8 cellular contexts compared by ENCODE assay signal in the genomic region with DNA sequence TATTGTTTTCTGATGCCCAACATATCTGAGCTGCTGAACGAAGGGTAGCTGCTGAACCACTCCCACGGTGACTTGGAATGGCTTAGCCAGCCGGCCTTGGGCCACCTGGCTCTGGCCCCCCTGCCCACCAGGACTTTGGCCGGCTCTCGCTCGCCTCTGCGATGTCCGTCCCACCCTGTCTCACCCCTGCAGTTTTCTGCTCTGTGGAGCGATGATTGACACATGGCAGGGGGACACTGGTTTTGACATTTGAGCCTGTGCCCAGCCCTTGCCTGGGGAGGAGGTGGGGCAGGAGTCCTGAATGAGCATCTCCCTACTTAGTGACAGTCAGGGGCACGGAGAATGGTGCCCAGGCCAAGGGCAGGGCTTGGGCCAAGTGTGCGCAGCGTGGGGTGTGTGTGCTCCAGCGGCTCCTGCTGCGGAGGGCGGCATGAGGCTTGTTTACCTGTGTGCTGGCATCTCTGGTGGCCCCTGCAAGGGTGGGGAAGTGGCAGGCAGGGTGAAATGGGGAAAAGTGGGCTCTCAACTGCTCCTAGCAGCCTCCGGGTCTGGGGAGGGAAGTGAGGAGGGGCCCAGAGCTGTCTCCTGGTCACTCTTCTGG. TPM values are rescaled to one million over a fixed set of nuclear protein-coding genes. Genes with fewer than 3 reads are reported as not detected.
A peak's percentile ranks its signal among the peaks of the same experiment; 100 is the strongest.
DNase-seq lines count a peak whose midpoint lies in the region; ATAC-seq, FAIRE-seq and TF ChIP-seq lines count a peak whose summit lies in the region.

No MANE protein-coding gene starts in this region.

- FAIRE-seq in H1 (lab: Jason Lieb, UNC) (no peak), frontal cortex (lab: Jason Lieb, UNC) (no peak)

- DNase-seq in AG10803 (ENCODE audit: low read depth), result no peak
- DNase-seq in NT2/D1 (ENCODE audit: low read depth, low spot score), result no peak
- no peak for DNase-seq in H1 (ENCODE audit: low read depth in 1 of 2, low spot score in 2 of 2)
- DNase-seq in neural crest cell (ENCODE audit: low read depth, low spot score), result no peak
- no peak for DNase-seq in frontal cortex (ENCODE audit: low spot score in 2 of 2)
- no peak for DNase-seq in kidney glomerular epithelial cell (lab: John Stamatoyannopoulos, UW)

- peak overlapping the region; percentile 73 for H3K9ac ChIP-seq in NT2/D1 (ENCODE audit: insufficient read length, low read depth)
- H3K9ac ChIP-seq in H1 (replicated peaks in 1 of 4; ENCODE audit: extremely low read depth in 1 of 4, low read depth in 3 of 4, low read length in 3 of 4), result peak overlapping the region in 2 of 4 experiments; percentile 8 to 20; a peak in 1 of 7 replicates

- no peak for TF ChIP-seq EP300 in H1 (IDR thresholded peaks at IDR 0.05; ENCODE audit: borderline replicate concordance in 1 of 2, low read depth in 2 of 2, low read length in 2 of 2)

- peaks cover 37% of the 10 kb centered on the region for H3K4me1 Mint-ChIP-seq in neural crest cell

- H3K23ac ChIP-seq in H1 (ENCODE audit: insufficient read length), result no peak overlapping the region

- H3K23me2 ChIP-seq in H1 (ENCODE audit: low read depth, low read length), result peaks cover 7% of the 10 kb centered on the region; the same call in 1 of the 2 replicates

- no peak overlapping the region for H3K14ac ChIP-seq in H1 (ENCODE audit: insufficient read length)

- H3K56ac ChIP-seq in H1 (replicated peaks; ENCODE audit: insufficient read length, low read depth, low read length), result no peak overlapping the region

- H3K18ac ChIP-seq in H1 (ENCODE audit: extremely low read depth, low read length), result no peak overlapping the region

- TF ChIP-seq RAD21 in H1 (IDR thresholded peaks at IDR 0.05 in 1 of 2, conservative IDR thresholded peaks at IDR 0.05 in 1 of 2; ENCODE audit: low read depth in 2 of 2, low read length in 2 of 2), result no peak

- no peaks in the 10 kb centered on the region for H3K36me3 Mint-ChIP-seq in neural crest cell (ENCODE audit: low read depth)

- peak overlapping the region; percentile 84 for H3K27ac Mint-ChIP-seq in neural crest cell (ENCODE audit: unreplicated experiment)

- no peaks in the 10 kb centered on the region for H3K79me2 ChIP-seq in H1 (ENCODE audit: control insufficient read depth in 1 of 2, insufficient read depth in 2 of 2, low read length in 2 of 2)

- no peak for TF ChIP-seq CTCF in AG10803 (conservative IDR thresholded peaks at IDR 0.05; ENCODE audit: low read length)
- no peak for TF ChIP-seq CTCF in H1 (IDR thresholded peaks at IDR 0.05; ENCODE audit: control extremely low read depth in 1 of 3, insufficient read depth in 1 of 3, low read depth in 1 of 3, low read length in 3 of 3)
- TF ChIP-seq CTCF in neural crest cell (conservative IDR thresholded peaks at IDR 0.05), result no peak

- no peak overlapping the region for H4K5ac ChIP-seq in H1 (ENCODE audit: insufficient read length, low read depth, low read length)

- H2BK20ac ChIP-seq in H1 (ENCODE audit: low read length), result 0 out of 2 replicates have a peak overlapping the region, but pooled peaks have one; percentile 72

- peak overlapping the region; percentile 25 for H2BK15ac ChIP-seq in H1 (ENCODE audit: low read length)

- H3K27me3 ChIP-seq in NT2/D1 (ENCODE audit: insufficient read depth, insufficient read length) (peaks cover 7% of the 10 kb centered on the region), H1 (replicated peaks in 1 of 4; ENCODE audit: control insufficient read depth in 3 of 4, extremely low read depth in 1 of 4, insufficient read depth in 3 of 4, low read length in 3 of 4) (peaks cover 0 to 25% (median 6%) of the 10 kb centered on the region in 4 experiments; a peak in 4 of 7 replicates)

- TF ChIP-seq POLR2A in H1 (IDR thresholded peaks at IDR 0.05; ENCODE audit: control extremely low read depth in 1 of 2, low read depth in 2 of 2, low read length in 2 of 2), result no peak

- no peak overlapping the region for H4K8ac ChIP-seq in H1 (ENCODE audit: extremely low read depth, insufficient read depth, low read length)

- no peaks in the 10 kb centered on the region for H3K79me1 ChIP-seq in H1 (ENCODE audit: low read depth, low read length)

- peak overlapping the region; percentile 71 for H3K4me3 Mint-ChIP-seq in neural crest cell

- H3K9me3 Mint-ChIP-seq in neural crest cell, result peaks cover 3% of the 10 kb centered on the region

- peak overlapping the region; percentile 22 for H4K91ac ChIP-seq in H1 (replicated peaks; ENCODE audit: insufficient read length, low read length)

- no peak overlapping the region for H3K27ac ChIP-seq in H1 (ENCODE audit: low read depth, low read length)

- peak overlapping the region; percentile 38 for H2BK120ac ChIP-seq in H1 (replicated peaks; ENCODE audit: low read depth, low read length)

- H3K9me3 ChIP-seq in NT2/D1 (ENCODE audit: insufficient read depth, low read length) (no peaks in the 10 kb centered on the region; the same call in 1 of the 2 replicates), H1 (ENCODE audit: insufficient read depth in 2 of 2, low read depth in 1 of 2, low read length in 1 of 2) (no peaks in the 10 kb centered on the region)

- WGBS in H1 (ENCODE audit: extremely low coverage in 1 of 2, insufficient coverage in 1 of 2, insufficient read length in 1 of 2, insufficient replicate concordance in 2 of 2, low coverage in 1 of 2, low lambda C conversion rate in 2 of 2, missing lambda C conversion rate in 1 of 2), 2 experiments, result 83% methylated on average over 12 of the region's 16 CpGs; no CpG with 5 or more reads in 1 of the 2 experiments

- H2AK5ac ChIP-seq in H1 (ENCODE audit: low read depth, low read length), result no peak overlapping the region

- H2AFZ ChIP-seq in H1 (ENCODE audit: low read length), result peak overlapping the region; percentile 76; the same call in 1 of the 2 replicates

- H3K4me3 ChIP-seq in AG10803 (ENCODE audit: low read length) (peak overlapping the region; percentile 65), NT2/D1 (ENCODE audit: insufficient read length, low read depth) (peak overlapping the region; percentile 41), H1 (ENCODE audit: extremely low read depth in 1 of 4, insufficient read depth in 2 of 4, low read depth in 3 of 4, low read length in 4 of 4) (peak overlapping the region in 3 of 4 experiments; percentile 40 to 94 (median 43); a peak in 7 of 8 replicates)

- ATAC-seq in GM21619 (IDR thresholded peaks at IDR 0.05; ENCODE audit: unreplicated experiment) (no peak), GM21717 (IDR thresholded peaks at IDR 0.05; ENCODE audit: unreplicated experiment) (no peak)

- no peaks in the 10 kb centered on the region for H3K36me3 ChIP-seq in NT2/D1 (ENCODE audit: insufficient read depth, insufficient read length, low read length)
- H3K36me3 ChIP-seq in H1 (ENCODE audit: control insufficient read depth in 2 of 4, insufficient read depth in 4 of 4, low read length in 3 of 4), result no peaks in the 10 kb centered on the region

- POLR2A ChIA-PET in H1 (lab: Charles Lee; ENCODE audit: partially characterized antibody), result interaction anchor here (4.9 kb wide), 1 partner anchor 28 kb away, joined by 20 read pairs; a partner anchor contains a TSS

- H2BK12ac ChIP-seq in H1 (ENCODE audit: low read depth, low read length), result peak overlapping the region; percentile 92; the same call in 1 of the 2 replicates

- peak overlapping the region; percentile 13; the same call in 1 of the 2 replicates for H2BK5ac ChIP-seq in H1 (ENCODE audit: low read depth, low read length)

- peak overlapping the region; percentile 80 to 89 for H3K4me2 ChIP-seq in H1 (ENCODE audit: insufficient read depth in 1 of 2, low read depth in 2 of 2, low read length in 2 of 2)

- CTCF ChIA-PET in H1 (lab: Charles Lee; ENCODE audit: partially characterized antibody), result interaction anchor here (0.8 to 6.2 kb wide), 6 partner anchors 9 to 370 kb away, joined by 3 to 68 read pairs (median 4); a partner anchor contains a TSS

- H3K27me3 Mint-ChIP-seq in neural crest cell (ENCODE audit: low read depth), result no peaks in the 10 kb centered on the region

- H3K4me1 ChIP-seq in NT2/D1 (ENCODE audit: insufficient read depth, insufficient read length) (peaks cover 36% of the 10 kb centered on the region), H1 (replicated peaks in 1 of 4; ENCODE audit: control insufficient read depth in 3 of 4, insufficient read depth in 4 of 4, low read length in 3 of 4) (peaks cover 0 to 19% (median 14%) of the 10 kb centered on the region in 4 experiments; a peak in 5 of 7 replicates)

- peak overlapping the region; percentile 98 for H3K4ac ChIP-seq in H1 (replicated peaks; ENCODE audit: insufficient read length, low read depth, low read length)

- H4K20me1 ChIP-seq in H1 (replicated peaks in 1 of 2; ENCODE audit: control insufficient read depth in 1 of 2, insufficient read depth in 2 of 2, low read length in 2 of 2), result no peaks in the 10 kb centered on the region

TF ChIP-seq in H1, 55 proteins besides CTCF, POLR2A, EP300 and RAD21 (continues in another document):
- no peak for TF ChIP-seq GABPA (IDR thresholded peaks at IDR 0.05; ENCODE audit: borderline replicate concordance, insufficient read depth, low read length)
- no peak for TF ChIP-seq SUZ12 (IDR thresholded peaks at IDR 0.05; ENCODE audit: low read length)
- TF ChIP-seq GTF2F1 (IDR thresholded peaks at IDR 0.05; ENCODE audit: borderline replicate concordance, low read depth, low read length), result no peak
- TF ChIP-seq ZNF274 (IDR thresholded peaks at IDR 0.05; ENCODE audit: borderline replicate concordance, extremely low read depth, low read length), result no peak
- no peak for TF ChIP-seq POLR2AphosphoS5 (IDR thresholded peaks at IDR 0.05; ENCODE audit: low read depth, low read length)

RNA-seq across cellular contexts. Expression of a gene that starts 15.7 kb away (rescaled TPM):
- total RNA-seq in H1 (2021; fragmentation: NEBNext Ultra II Directional; extraction: Animal tissue kit (Norgen Biotek cat#: 25700)), result 12.8 and 16.2 TPM in 2 replicates
- 14.1 and 21.8 TPM in 2 replicates for polyA plus RNA-seq in H1 (2011; rRNA removed)
- polyA plus RNA-seq in H1 (2011; cell fraction: cytosol; rRNA removed), result 13.5 TPM
- 19.1 TPM for polyA plus RNA-seq in H1 (2011; cell fraction: nucleus; rRNA removed)
- polyA plus RNA-seq in H1 (2012, experiment 1 of 2), result 5.5 to 12.0 TPM (median 10.3 TPM) in 4 replicates
- 12.8 TPM for polyA plus RNA-seq in H1 (2012, experiment 2 of 2)
- polyA plus RNA-seq in H1 (2013, experiment 1 of 2), result 12.8 TPM
- polyA plus RNA-seq in H1 (2013, experiment 2 of 2), result 10.8 TPM
- 1.7 and 2.9 TPM in 2 replicates for polyA minus RNA-seq in H1 (2011; rRNA and poly(A)+ RNA removed)
- polyA minus RNA-seq in H1 (2011; cell fraction: cytosol; rRNA and poly(A)+ RNA removed), result 16.9 TPM
- polyA minus RNA-seq in H1 (2011; cell fraction: nucleus; rRNA and poly(A)+ RNA removed), result 23.8 TPM
- total RNA-seq in neural crest cell, result 78.3 and 80.0 TPM in 2 replicates
- total RNA-seq in frontal cortex, result 36.7 TPM

RNA-seq across cellular contexts. Expression of a gene that starts 27.9 kb away (rescaled TPM):
- total RNA-seq in H1 (2021; fragmentation: NEBNext Ultra II Directional; extraction: Animal tissue kit (Norgen Biotek cat#: 25700)), result 5.2 and 5.4 TPM in 2 replicates
- polyA plus RNA-seq in H1 (2011; rRNA removed), result 7.6 and 11.6 TPM in 2 replicates
- 5.3 TPM for polyA plus RNA-seq in H1 (2011; cell fraction: cytosol; rRNA removed)
- polyA plus RNA-seq in H1 (2011; cell fraction: nucleus; rRNA removed), result 8.3 TPM
- polyA plus RNA-seq in H1 (2012, experiment 1 of 2), result 3.0 to 7.5 TPM (median 5.8 TPM) in 4 replicates
- 6.4 TPM for polyA plus RNA-seq in H1 (2012, experiment 2 of 2)
- polyA plus RNA-seq in H1 (2013, experiment 1 of 2), result 15.6 TPM
- polyA plus RNA-seq in H1 (2013, experiment 2 of 2), result 14.7 TPM
- 0.24 TPM in 1 of 2 replicates, not detected in the other for polyA minus RNA-seq in H1 (2011; rRNA and poly(A)+ RNA removed)
- 3.5 TPM for polyA minus RNA-seq in H1 (2011; cell fraction: cytosol; rRNA and poly(A)+ RNA removed)
- polyA minus RNA-seq in H1 (2011; cell fraction: nucleus; rRNA and poly(A)+ RNA removed), result 13.2 TPM
- total RNA-seq in neural crest cell, result 1.1 and 1.6 TPM in 2 replicates
- total RNA-seq in frontal cortex, result not detected
